ENCODE assay signal across 13 cellular contexts in genomic region chr3:71629289-71630252, GRCh38. TPM values are rescaled to one million over a fixed set of nuclear protein-coding genes. Genes with fewer than 3 reads are reported as not detected.
DNase-seq lines count a peak whose midpoint lies in the region; ATAC-seq and TF ChIP-seq lines count a peak whose summit lies in the region.
"Had no signal": no experiment of that assay in that cellular context is flagged by ENCODE, and none has a peak within 500 bp of the region (broad histone marks: within the 10 kb centered on the region; RNA-seq: fewer than 3 reads in every experiment).

No MANE protein-coding gene starts in this region.

- peak in 5 of 8 donors; percentile 45 to 67 (median 64) for ATAC-seq in heart right ventricle
- ATAC-seq: stimulated activated effector memory CD8-positive, alpha-beta T cell treated with anti-CD3 and anti-CD28 coated beads, Interleukin-12 subunit alpha, Interleukin-12 subunit beta, amount 100 ng/mL, for 72 hours had no signal

- peak; percentile 43 for DNase-seq in HS-5 (ENCODE audit: low read depth)
- DNase-seq in SKM-1 treated with dmso at 0.1 percent for 144 hours (lab: John Stamatoyannopoulos, UW; ENCODE audit: unreplicated experiment) = peak; percentile 81
- peak in 1 of 2 donors; percentile 22 for DNase-seq in heart right ventricle
- peak; percentile 12 for DNase-seq in stromal cell of bone marrow (ENCODE audit: low read depth)
- DNase-seq in ACHN = no peak
- DNase-seq in stimulated activated CD8-positive, alpha-beta memory T cell treated with anti-CD3 and anti-CD28 coated beads, Interleukin-4, amount 100 ng/mL, for 48 hours = no peak
- no peak for DNase-seq in GM13977 (ENCODE audit: low spot score)
- no peak for DNase-seq in COLO829 (ENCODE audit: low spot score)
- DNase-seq: activated T-cell treated with anti-CD3 and anti-CD28 coated beads, Interleukin-2, amount 50 U/mL, for 48 hours; cerebellar nuclear complex; NCI-H1417 treated with DMSO at 0.1 percent for 48 hours; stimulated activated CD4-positive, alpha-beta T cell treated with anti-CD3 and anti-CD28 coated beads, Interleukin-12 subunit alpha, Interleukin-12 subunit beta, amount 100 ng/mL, for 4 hours had no signal

- peaks cover 0 to 19% (median 0%) of the 10 kb centered on the region in 9 donors for H3K4me1 ChIP-seq in heart right ventricle

- WGBS in heart right ventricle, 2 donors = 63 to 69% methylated on average over 10 of the region's 10 CpGs

- intact Hi-C loops in heart right ventricle (cut with DNase I) = no loop called here

- H3K27me3 ChIP-seq in heart right ventricle = no peaks in the 10 kb centered on the region

- in situ Hi-C loops in ACHN (cut with HindIII; ENCODE audit: low pct_ligation_motif_present, low pct_unique_long_range_greater_than_20kb, low sequenced_read_pairs) = no loop called here
- in situ Hi-C loops in GM13977 (cut with MboI; ENCODE audit: low pct_unique_long_range_greater_than_20kb, low sequenced_read_pairs, unreplicated experiment) = no loop called here

- TF ChIP-seq CTCF in heart right ventricle (IDR thresholded peaks at IDR 0.05) (no peak), GM13977 (IDR thresholded peaks at IDR 0.05; ENCODE audit: extremely low read depth, insufficient read depth, missing control alignments) (no peak)

- H3K36me3 ChIP-seq in heart right ventricle = no peaks in the 10 kb centered on the region

- no peaks in the 10 kb centered on the region for H3K9me3 ChIP-seq in heart right ventricle

- no peak overlapping the region for H3K4me3 ChIP-seq in heart right ventricle

- peak overlapping the region in 1 of 10 donors; percentile 72 for H3K27ac ChIP-seq in heart right ventricle

RNA-seq across cellular contexts. Expression of gene FOXP1, which starts 46.0 kb away (rescaled TPM):
- 10 to 100 TPM; 36.1 to 56.0 (median 46.1) TPM for total RNA-seq in heart right ventricle
- polyA plus RNA-seq in heart right ventricle = 10 to 100 TPM in 1 of 2 donors, 1 to 10 TPM in 1; 4.8 to 26.0 TPM

Comparison
In these comparisons a context has a peak if more than half of its experiments do, and no peak if none do; other contexts are left out.
1. DNase-seq: peak in HS-5 (single experiment), SKM-1 treated with dmso at 0.1 percent for 144 hours (single experiment) and stromal cell of bone marrow (single experiment); none in ACHN (single experiment), stimulated activated CD8-positive, alpha-beta memory T cell treated with anti-CD3 and anti-CD28 coated beads, Interleukin-4, amount 100 ng/mL, for 48 hours (single experiment), GM13977 (single experiment) and COLO829 (single experiment).